Comparison of ENCODE assay signal across 1 cellular context in the genomic region with DNA sequence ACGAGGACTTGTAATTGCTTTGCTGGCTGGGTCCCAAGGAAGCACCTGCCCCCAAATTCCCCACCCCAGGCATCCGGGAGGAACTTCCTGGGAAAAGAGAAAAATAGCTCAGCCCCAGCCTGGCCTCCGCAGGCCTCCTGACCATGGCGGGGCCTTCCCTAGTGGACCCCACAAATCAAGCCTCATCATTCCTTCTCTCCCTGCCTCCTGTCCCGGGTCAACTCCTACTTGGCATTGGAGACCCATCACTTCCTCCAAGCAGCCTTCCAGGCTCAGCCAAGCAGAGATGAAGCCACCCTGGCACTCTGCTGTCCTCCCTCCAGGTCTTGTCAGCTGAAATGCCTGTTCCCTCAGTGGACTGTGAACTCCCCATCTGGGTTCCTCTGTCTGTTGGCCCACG.
TF ChIP-seq lines count a peak whose summit lies in the region.

No MANE protein-coding gene starts in this region.

TF ChIP-seq in H1, 55 proteins besides CTCF, POLR2A, EP300 and RAD21:
- TF ChIP-seq JUND (IDR thresholded peaks at IDR 0.05; ENCODE audit: low read length), result no peak
- TF ChIP-seq SP4 (IDR thresholded peaks at IDR 0.05; ENCODE audit: low read length), result no peak
- no peak for TF ChIP-seq CBX5 (IDR thresholded peaks at IDR 0.05; ENCODE audit: low read depth, low read length)
- no peak for TF ChIP-seq SP2 (IDR thresholded peaks at IDR 0.05; ENCODE audit: low read length)
- TF ChIP-seq, protein P1, sequence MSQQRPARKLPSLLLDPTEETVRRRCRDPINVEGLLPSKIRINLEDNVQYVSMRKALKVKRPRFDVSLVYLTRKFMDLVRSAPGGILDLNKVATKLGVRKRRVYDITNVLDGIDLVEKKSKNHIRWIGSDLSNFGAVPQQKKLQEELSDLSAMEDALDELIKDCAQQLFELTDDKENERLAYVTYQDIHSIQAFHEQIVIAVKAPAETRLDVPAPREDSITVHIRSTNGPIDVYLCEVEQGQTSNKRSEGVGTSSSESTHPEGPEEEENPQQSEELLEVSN (IDR thresholded peaks at IDR 0.05), result no peak
- no peak for TF ChIP-seq PHF8 (conservative IDR thresholded peaks at IDR 0.05; ENCODE audit: low read depth, low read length)
- TF ChIP-seq HDAC2 (IDR thresholded peaks at IDR 0.05; ENCODE audit: borderline replicate concordance in 1 of 2, low read depth in 2 of 2, low read length in 2 of 2), result no peak
- no peak for TF ChIP-seq ASH2L (IDR thresholded peaks at IDR 0.05; ENCODE audit: low read length)
- TF ChIP-seq KDM4A (IDR thresholded peaks at IDR 0.05; ENCODE audit: low read depth, low read length, severe bottlenecking), result no peak
- no peak for TF ChIP-seq BACH1 (IDR thresholded peaks at IDR 0.05; ENCODE audit: low read length)
- no peak for TF ChIP-seq YY1 (IDR thresholded peaks at IDR 0.05; ENCODE audit: low read depth, low read length)
- TF ChIP-seq NANOG (IDR thresholded peaks at IDR 0.05; ENCODE audit: insufficient read depth, low read depth, low read length, poor library complexity, severe bottlenecking), result no peak
- TF ChIP-seq CREB1 (IDR thresholded peaks at IDR 0.05), result no peak
- TF ChIP-seq BCL11A (IDR thresholded peaks at IDR 0.05; ENCODE audit: low read depth in 2 of 2, low read length in 2 of 2), result no peak
- TF ChIP-seq MAFK (IDR thresholded peaks at IDR 0.05; ENCODE audit: low read depth, low read length), result no peak
- TF ChIP-seq TAF1 (IDR thresholded peaks at IDR 0.05; ENCODE audit: low read depth, low read length), result no peak
- TF ChIP-seq CBX8 (IDR thresholded peaks at IDR 0.05; ENCODE audit: borderline replicate concordance, low read depth, low read length), result no peak
- TF ChIP-seq RFX5 (IDR thresholded peaks at IDR 0.05; ENCODE audit: borderline replicate concordance, low read depth, low read length), result no peak
